Comparison of ENCODE assay signal across 36 cellular contexts in the genomic region with DNA sequence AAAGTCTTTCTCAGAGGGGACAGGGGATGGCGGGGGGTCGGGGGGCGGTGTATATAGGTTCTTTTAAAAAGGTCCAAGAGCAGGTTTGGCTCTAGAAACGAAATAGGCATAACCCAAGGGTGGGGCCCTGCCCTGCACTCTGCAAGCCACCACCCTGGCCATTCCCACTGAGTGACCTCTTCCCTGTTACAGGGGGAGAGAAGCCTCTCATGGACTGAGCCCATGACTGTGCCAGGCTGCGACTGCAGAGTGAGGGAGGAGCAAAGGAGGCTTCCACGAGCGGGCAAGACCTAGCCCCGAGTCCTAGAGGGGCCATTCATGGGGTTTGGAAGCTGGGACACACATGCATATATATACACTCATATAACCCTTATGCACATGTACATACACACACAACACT. TPM values are rescaled to one million over a fixed set of nuclear protein-coding genes. Genes with fewer than 3 reads are reported as not detected.
"Had no signal": no experiment of that assay in that cellular context is flagged by ENCODE, and none has a peak within 500 bp of the region (broad histone marks: within the 10 kb centered on the region; RNA-seq: fewer than 3 reads in every experiment).

No MANE protein-coding gene starts in this region.

- H3K27me3 ChIP-seq: adrenal gland, body of pancreas, brain microvascular endothelial cell, breast epithelium had no signal

- H3K9me3 Mint-ChIP-seq: activated B cell treated with CpG ODN at 0.5 μM for 24 hours; activated CD4-positive, alpha-beta memory T cell treated with anti-CD3 and anti-CD28 coated beads for 36 hours; activated CD4-positive, alpha-beta T cell treated with anti-CD3 and anti-CD28 coated beads, Interleukin-2, amount 10 ng/mL, durations not matched to agents 24 days and 14 days; activated CD8-positive, alpha-beta T cell treated with anti-CD3 and anti-CD28 coated beads for 36 hours; activated naive CD4-positive, alpha-beta T cell treated with anti-CD3 and anti-CD28 coated beads for 36 hours; activated naive CD4-positive, alpha-beta T cell treated with anti-CD3 and anti-CD28 coated beads, Interleukin-2, amount 50 U/mL, for 72 hours; activated naive CD8-positive, alpha-beta T cell treated with anti-CD3 and anti-CD28 coated beads for 36 hours; activated T-cell treated with anti-CD3 and anti-CD28 coated beads, Interleukin-2, amount 50 U/mL, for 4 hours; activated T-cell treated with anti-CD3 and anti-CD28 coated beads, Interleukin-2, amount 50 U/mL, for 72 hours; activated T-helper 1 cell treated with anti-CD3 and anti-CD28 coated beads, Interleukin-12 subunit alpha, Interleukin-12 subunit beta, Interleukin-2, Interleukin-4 antibody, amounts not matched to agents 30 ng/mL and 10 ng/mL and 1 ng/mL, durations not matched to agents 14 hours and 24 hours and 36 hours; activated T-helper 17 cell treated with anti-CD3 and anti-CD28 coated beads, Interleukin-2, amount 50 U/mL, for 72 hours; T-helper 1 cell treated with Interleukin-12 subunit alpha and Interleukin-12 subunit beta and Interleukin-4 antibody, amounts not matched to agents 30 μg/mL and 1 μg/mL, for 36 hours; T-helper 2 cell treated with Interferon-gamma antibody and Interleukin-4, amounts not matched to agents 5 μg/mL and 100 μg/mL, for 36 hours had no signal

- H3K27ac Mint-ChIP-seq: activated B cell treated with CpG ODN at 0.5 μM for 24 hours; activated CD4-positive, alpha-beta memory T cell treated with anti-CD3 and anti-CD28 coated beads for 36 hours; activated CD4-positive, alpha-beta T cell treated with anti-CD3 and anti-CD28 coated beads, Interleukin-2, amount 10 ng/mL, durations not matched to agents 24 days and 14 days; activated CD8-positive, alpha-beta T cell treated with anti-CD3 and anti-CD28 coated beads for 36 hours; activated naive CD4-positive, alpha-beta T cell treated with anti-CD3 and anti-CD28 coated beads for 36 hours; activated naive CD4-positive, alpha-beta T cell treated with anti-CD3 and anti-CD28 coated beads, Interleukin-2, amount 50 U/mL, for 72 hours; activated naive CD8-positive, alpha-beta T cell treated with anti-CD3 and anti-CD28 coated beads for 36 hours; activated T-cell treated with anti-CD3 and anti-CD28 coated beads, Interleukin-2, amount 50 U/mL, for 72 hours; activated T-helper 1 cell treated with anti-CD3 and anti-CD28 coated beads, Interleukin-12 subunit alpha, Interleukin-12 subunit beta, Interleukin-2, Interleukin-4 antibody, amounts not matched to agents 30 ng/mL and 10 ng/mL and 1 ng/mL, durations not matched to agents 14 hours and 24 hours and 36 hours; activated T-helper 17 cell treated with anti-CD3 and anti-CD28 coated beads, Interleukin-2, amount 50 U/mL, for 72 hours; T-helper 1 cell treated with Interleukin-12 subunit alpha and Interleukin-12 subunit beta and Interleukin-4 antibody, amounts not matched to agents 30 μg/mL and 1 μg/mL, for 36 hours; T-helper 2 cell treated with Interferon-gamma antibody and Interleukin-4, amounts not matched to agents 5 μg/mL and 100 μg/mL, for 36 hours had no signal

- H3K4me3 ChIP-seq: adrenal gland, body of pancreas, breast epithelium had no signal

- DNase-seq: activated B cell treated with CpG ODN at 0.5 μM for 24 hours; activated CD4-positive, alpha-beta memory T cell treated with anti-CD3 and anti-CD28 coated beads for 36 hours; activated CD4-positive, alpha-beta T cell treated with anti-CD3 and anti-CD28 coated beads for 4 hours; activated CD4-positive, alpha-beta T cell treated with anti-CD3 and anti-CD28 coated beads, Interleukin-2, amount 10 ng/mL, durations not matched to agents 24 days and 14 days; activated CD4-positive, alpha-beta T cell treated with anti-CD3 and anti-CD28 coated beads, Interleukin-2, amount 50 U/mL, for 1 hour; activated CD4-positive, alpha-beta T cell treated with anti-CD3 and anti-CD28 coated beads, Interleukin-2, amount 50 U/mL, for 4 hours; activated CD4-positive, CD25-positive, alpha-beta regulatory T cell treated with anti-CD3 and anti-CD28 coated beads, Interleukin-2, amount 50 U/mL, for 72 hours; activated CD8-positive, alpha-beta memory T cell treated with anti-CD3 and anti-CD28 coated beads, Interleukin-2, amount 50 U/mL, for 4 hours; activated CD8-positive, alpha-beta T cell treated with anti-CD3 and anti-CD28 coated beads for 36 hours; activated effector memory CD4-positive, alpha-beta T cell treated with anti-CD3 and anti-CD28 coated beads, Interleukin-2, amount 50 U/mL, for 16 hours; activated gamma-delta T cell treated with Interleukin-2 at 50 U/mL for 16 hours; activated naive CD4-positive, alpha-beta T cell; activated naive CD4-positive, alpha-beta T cell treated with anti-CD3 and anti-CD28 coated beads for 36 hours; activated naive CD4-positive, alpha-beta T cell treated with anti-CD3 and anti-CD28 coated beads, Interleukin-2, amount 50 U/mL, for 16 hours; activated naive CD8-positive, alpha-beta T cell treated with anti-CD3 and anti-CD28 coated beads for 36 hours; activated T-cell treated with anti-CD3 and anti-CD28 coated beads for 4 hours; activated T-cell treated with anti-CD3 and anti-CD28 coated beads, Interleukin-2, amount 50 U/mL, for 1 hour; activated T-cell treated with anti-CD3 and anti-CD28 coated beads, Interleukin-2, amount 50 U/mL, for 4 hours; activated T-cell treated with anti-CD3 and anti-CD28 coated beads, Interleukin-2, amount 50 U/mL, for 72 hours; adrenal gland; amniotic stem cell; body of pancreas; brain microvascular endothelial cell; central memory CD4-positive, alpha-beta T cell; T-helper 1 cell; T-helper 2 cell; T-helper 9 cell had no signal

- H3K27ac ChIP-seq: adrenal gland, body of pancreas, brain microvascular endothelial cell, breast epithelium, VCaP had no signal

- H3K36me3 ChIP-seq: adrenal gland, brain microvascular endothelial cell, breast epithelium had no signal

- ATAC-seq: activated CD8-positive, alpha-beta T cell treated with anti-CD3 and anti-CD28 coated beads for 36 hours; activated naive CD4-positive, alpha-beta T cell treated with anti-CD3 and anti-CD28 coated beads, Interleukin-2, amount 50 U/mL, for 72 hours; activated T-cell treated with anti-CD3 and anti-CD28 coated beads, Interleukin-2, amount 50 U/mL, for 4 hours; activated T-cell treated with anti-CD3 and anti-CD28 coated beads, Interleukin-2, amount 50 U/mL, for 72 hours; activated T-helper 17 cell treated with anti-CD3 and anti-CD28 coated beads, Interleukin-2, amount 50 U/mL, for 72 hours; body of pancreas had no signal

- H3K4me1 ChIP-seq: adrenal gland had no signal

- H3K4me1 Mint-ChIP-seq: activated B cell treated with CpG ODN at 0.5 μM for 24 hours; activated naive CD8-positive, alpha-beta T cell treated with anti-CD3 and anti-CD28 coated beads for 36 hours; activated T-helper 17 cell treated with anti-CD3 and anti-CD28 coated beads, Interleukin-2, amount 50 U/mL, for 72 hours had no signal

- H3K4me3 Mint-ChIP-seq: activated B cell treated with CpG ODN at 0.5 μM for 24 hours; activated CD4-positive, alpha-beta memory T cell treated with anti-CD3 and anti-CD28 coated beads for 36 hours; activated CD4-positive, alpha-beta T cell treated with anti-CD3 and anti-CD28 coated beads, Interleukin-2, amount 10 ng/mL, durations not matched to agents 24 days and 14 days; activated CD8-positive, alpha-beta T cell treated with anti-CD3 and anti-CD28 coated beads for 36 hours; activated naive CD4-positive, alpha-beta T cell treated with anti-CD3 and anti-CD28 coated beads for 36 hours; activated naive CD8-positive, alpha-beta T cell treated with anti-CD3 and anti-CD28 coated beads for 36 hours; activated T-cell treated with anti-CD3 and anti-CD28 coated beads, Interleukin-2, amount 50 U/mL, for 4 hours; activated T-cell treated with anti-CD3 and anti-CD28 coated beads, Interleukin-2, amount 50 U/mL, for 72 hours; activated T-helper 1 cell treated with anti-CD3 and anti-CD28 coated beads, Interleukin-12 subunit alpha, Interleukin-12 subunit beta, Interleukin-2, Interleukin-4 antibody, amounts not matched to agents 30 ng/mL and 10 ng/mL and 1 ng/mL, durations not matched to agents 14 hours and 24 hours and 36 hours; activated T-helper 17 cell treated with anti-CD3 and anti-CD28 coated beads, Interleukin-2, amount 50 U/mL, for 72 hours; T-helper 1 cell treated with Interleukin-12 subunit alpha and Interleukin-12 subunit beta and Interleukin-4 antibody, amounts not matched to agents 30 μg/mL and 1 μg/mL, for 36 hours; T-helper 2 cell treated with Interferon-gamma antibody and Interleukin-4, amounts not matched to agents 5 μg/mL and 100 μg/mL, for 36 hours had no signal

- H3K9me3 ChIP-seq: adrenal gland, body of pancreas, breast epithelium had no signal

- H3K36me3 Mint-ChIP-seq: activated CD4-positive, alpha-beta memory T cell treated with anti-CD3 and anti-CD28 coated beads for 36 hours; activated naive CD4-positive, alpha-beta T cell treated with anti-CD3 and anti-CD28 coated beads, Interleukin-2, amount 50 U/mL, for 72 hours; activated naive CD8-positive, alpha-beta T cell treated with anti-CD3 and anti-CD28 coated beads for 36 hours had no signal

RNA-seq across cellular contexts. Expression of a gene that starts 10.1 kb away (rescaled TPM):
- total RNA-seq: activated B cell treated with CpG ODN at 0.5 μM for 24 hours; activated CD4-positive, alpha-beta memory T cell treated with anti-CD3 and anti-CD28 coated beads for 36 hours; activated CD4-positive, alpha-beta T cell treated with anti-CD3 and anti-CD28 coated beads, Interleukin-2, amount 10 ng/mL, durations not matched to agents 24 days and 14 days; activated CD8-positive, alpha-beta memory T cell treated with anti-CD3 and anti-CD28 coated beads for 36 hours; activated CD8-positive, alpha-beta T cell treated with anti-CD3 and anti-CD28 coated beads for 36 hours; activated naive CD4-positive, alpha-beta T cell treated with anti-CD3 and anti-CD28 coated beads for 36 hours; activated naive CD4-positive, alpha-beta T cell treated with anti-CD3 and anti-CD28 coated beads, Interleukin-2, amount 50 U/mL, for 72 hours; activated naive CD8-positive, alpha-beta T cell treated with anti-CD3 and anti-CD28 coated beads for 36 hours; activated T-cell treated with anti-CD3 and anti-CD28 coated beads, Interleukin-2, amount 50 U/mL, for 4 hours; activated T-cell treated with anti-CD3 and anti-CD28 coated beads, Interleukin-2, amount 50 U/mL, for 72 hours; activated T-helper 1 cell treated with anti-CD3 and anti-CD28 coated beads, Interleukin-12 subunit alpha, Interleukin-12 subunit beta, Interleukin-2, Interleukin-4 antibody, amounts not matched to agents 30 ng/mL and 10 ng/mL and 1 ng/mL, durations not matched to agents 14 hours and 24 hours and 36 hours; activated T-helper 17 cell treated with anti-CD3 and anti-CD28 coated beads, Interleukin-2, amount 50 U/mL, for 72 hours; cardiac septum had no signal
